In the genomic region with DNA sequence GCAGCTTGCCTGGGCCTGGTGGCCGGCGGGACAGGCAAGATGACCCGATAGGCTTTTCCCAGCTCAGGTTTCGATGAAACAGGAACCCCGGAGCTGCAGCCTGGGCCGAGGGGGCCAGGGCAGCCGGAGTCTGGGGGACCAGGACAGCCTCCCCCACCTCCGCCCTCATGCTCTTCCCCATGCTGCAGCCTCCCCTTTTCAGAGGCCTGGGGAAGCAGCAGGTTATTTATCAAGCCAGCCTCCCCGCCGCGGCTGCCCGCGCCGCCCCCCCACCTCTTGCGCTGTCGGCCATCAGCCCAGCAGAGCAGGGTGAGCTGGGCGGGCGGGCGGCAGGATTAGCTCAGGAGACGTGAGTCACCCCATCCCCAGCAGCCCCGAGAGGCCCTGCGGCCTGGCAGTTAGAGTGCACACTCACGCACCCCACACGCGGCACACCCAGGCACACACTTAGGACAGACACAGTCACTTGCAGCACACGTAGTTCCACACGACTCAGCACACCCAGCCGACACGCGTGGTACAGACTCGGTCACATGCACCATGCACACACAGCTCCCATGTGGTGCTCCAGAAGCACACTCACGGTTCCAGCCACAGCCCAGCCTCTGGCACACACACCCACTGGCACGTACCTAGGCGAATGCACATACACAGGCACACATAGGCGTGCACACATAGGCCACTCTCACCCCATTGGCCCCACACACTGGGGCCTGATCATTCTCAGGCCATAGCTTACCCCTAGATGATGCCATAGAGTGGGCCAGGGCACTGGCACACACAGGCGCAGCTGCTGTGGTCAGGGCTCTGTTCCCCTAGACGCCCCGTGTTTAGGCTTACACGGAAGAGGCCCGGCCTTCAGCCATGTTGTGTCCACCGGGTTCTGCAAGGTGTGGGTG, we compare ENCODE assay signal across 8 cellular contexts. TPM values are rescaled to one million over a fixed set of nuclear protein-coding genes. Genes with fewer than 3 reads are reported as not detected.
DNase-seq lines count a peak whose midpoint lies in the region; ATAC-seq and TF ChIP-seq lines count a peak whose summit lies in the region.

No MANE protein-coding gene starts in this region.

- H3K36me3 Mint-ChIP-seq in type B pancreatic cell = no peaks in the 10 kb centered on the region

- POLR2A ChIA-PET in PC-9 (lab: Charles Lee; ENCODE audit: unreplicated experiment) = interaction anchor here (0.5 to 1.7 kb wide), 6 partner anchors 9 to 530 kb away, joined by 3 to 10 read pairs (median 4); partner anchors contain the start of gene CXXC5

- H2AFZ ChIP-seq in PC-9 = peak overlapping the region; percentile 66; the same call in 1 of the 2 replicates

- H3K4me3 ChIP-seq in BLaER1 (peak overlapping the region; percentile 58), PC-9 (peak overlapping the region; percentile 52; the same call in 1 of the 2 replicates), duodenal mucosa (ENCODE audit: low read depth in 1 of 2, low read length in 2 of 2) (no peak overlapping the region), mucosa of descending colon (no peak overlapping the region)

- H3K4me3 Mint-ChIP-seq in type B pancreatic cell = peak overlapping the region; percentile 44

- H3K9ac ChIP-seq in BLaER1 (peak overlapping the region; percentile 69), duodenal mucosa (ENCODE audit: low read depth in 1 of 2, low read length in 2 of 2) (no peak overlapping the region)

- H3K27ac ChIP-seq in BLaER1 = peak overlapping the region; percentile 85
- H3K27ac ChIP-seq in PC-9 = peak overlapping the region; percentile 78
- peak overlapping the region; percentile 77 for H3K27ac ChIP-seq in duodenal mucosa (ENCODE audit: low read depth, low read length)

- no peaks in the 10 kb centered on the region for H3K27me3 Mint-ChIP-seq in type B pancreatic cell

- no peaks in the 10 kb centered on the region for H3K9me3 ChIP-seq in BLaER1
- no peaks in the 10 kb centered on the region for H3K9me3 ChIP-seq in PC-9 (ENCODE audit: insufficient read depth, low read depth)
- H3K9me3 ChIP-seq in duodenal mucosa (ENCODE audit: control insufficient read depth in 1 of 2, low read length in 2 of 2) = no peaks in the 10 kb centered on the region
- H3K9me3 ChIP-seq in mucosa of descending colon = no peaks in the 10 kb centered on the region

- peaks cover 84% of the 10 kb centered on the region for H3K79me2 ChIP-seq in PC-9 (ENCODE audit: low read depth)

- peaks cover 31% of the 10 kb centered on the region; the same call in 1 of the 2 replicates for H3F3A ChIP-seq in PC-9 (ENCODE audit: insufficient read depth, low read depth)

- no peaks in the 10 kb centered on the region for H3K9me3 Mint-ChIP-seq in type B pancreatic cell

- CTCF ChIA-PET in PC-9 (lab: Charles Lee) = interaction anchor here (0.6 to 1.2 kb wide), 5 partner anchors 11 to 33 kb away, joined by 3 to 6 read pairs (median 4); partner anchors contain the start of gene CXXC5

- no peaks in the 10 kb centered on the region for H3K27me3 ChIP-seq in BLaER1
- H3K27me3 ChIP-seq in PC-9 (ENCODE audit: insufficient read depth, low read depth) = no peaks in the 10 kb centered on the region
- H3K27me3 ChIP-seq in duodenal mucosa (ENCODE audit: control insufficient read depth in 1 of 2, insufficient read depth in 2 of 2, low read length in 2 of 2) = no peaks in the 10 kb centered on the region

- peak overlapping the region; percentile 72 for H3K27ac Mint-ChIP-seq in type B pancreatic cell

- ATAC-seq in GM21529 (IDR thresholded peaks at IDR 0.05; ENCODE audit: unreplicated experiment) = peak; percentile 33
- peak; percentile 52 for ATAC-seq in mucosa of descending colon

- no peaks in the 10 kb centered on the region for H3K9me2 ChIP-seq in PC-9 (ENCODE audit: insufficient read depth)

- BruUV-seq in PC-9 (replicated peaks; lab: Mats Ljungman, UMichigan) = no TSS peak

- H3K4me1 ChIP-seq in BLaER1 (peaks cover 99% of the 10 kb centered on the region), PC-9 (replicated peaks; ENCODE audit: insufficient read depth) (peaks cover 78% of the 10 kb centered on the region), duodenal mucosa (ENCODE audit: control insufficient read depth in 1 of 2, insufficient read depth in 2 of 2, low read length in 2 of 2) (peaks cover 45 to 48% of the 10 kb centered on the region in 2 donors), mucosa of descending colon (ENCODE audit: low read depth) (peaks cover 47% of the 10 kb centered on the region)

- no peak for TF ChIP-seq CTCF in PC-9 (conservative IDR thresholded peaks at IDR 0.05)
- TF ChIP-seq CTCF in mucosa of descending colon (IDR thresholded peaks at IDR 0.05) = no peak
- TF ChIP-seq CTCF in type B pancreatic cell (conservative IDR thresholded peaks at IDR 0.05) = no peak

- H3K4me2 ChIP-seq in BLaER1 = peak overlapping the region; percentile 93
- H3K4me2 ChIP-seq in PC-9 = peak overlapping the region; percentile 84

- intact Hi-C loops in PC-9 (cut with micrococcal nuclease; ENCODE audit: unreplicated experiment) = loop anchor here (1.0 to 2.0 kb wide), 3 partner anchors 10 to 24 kb away; no protein-coding TSS in a partner anchor
- intact Hi-C loops in mucosa of descending colon (cut with DNase I, micrococcal nuclease) = no loop called here

- H3K4me1 Mint-ChIP-seq in type B pancreatic cell (ENCODE audit: unreplicated experiment) = peaks cover 32% of the 10 kb centered on the region

- peaks cover 97% of the 10 kb centered on the region for H4K20me1 ChIP-seq in BLaER1
- peaks cover 36% of the 10 kb centered on the region for H4K20me1 ChIP-seq in PC-9 (ENCODE audit: insufficient read depth)

- H3K36me3 ChIP-seq in BLaER1 = peaks cover 6% of the 10 kb centered on the region; the same call in 1 of the 2 replicates
- 0 out of 2 replicates have a peak, but pooled peaks cover 3% of the 10 kb centered on the region for H3K36me3 ChIP-seq in PC-9 (ENCODE audit: low read depth)
- peaks cover 0 to 3% of the 10 kb centered on the region in 2 donors for H3K36me3 ChIP-seq in duodenal mucosa (ENCODE audit: control insufficient read depth in 1 of 2, insufficient read depth in 2 of 2, low read length in 2 of 2)
- no peaks in the 10 kb centered on the region for H3K36me3 ChIP-seq in mucosa of descending colon (ENCODE audit: low read depth)

- DNase-seq in PC-9 (peak; percentile 87 to 90), mucosa of descending colon (peak; percentile 59 to 88 (median 70)), type B pancreatic cell (ENCODE audit: extremely low spot score, unreplicated experiment) (no peak)
- no peak for DNase-seq in activated CD4-positive, alpha-beta T cell treated with anti-CD3 and anti-CD28 coated beads, Interleukin-2, amount 50 U/mL, for 48 hours
- DNase-seq in activated T-cell treated with anti-CD3 and anti-CD28 coated beads, Interleukin-2, amount 50 U/mL, for 48 hours = no peak

RNA-seq across cellular contexts. Expression of gene CXXC5, which starts 13.0 kb away (rescaled TPM):
- total RNA-seq in PC-9 (2021) (59.9 and 68.2 TPM in 2 replicates), mucosa of descending colon (10 to 100 TPM; 28.1 to 31.0 (median 28.3) TPM), type B pancreatic cell (ENCODE audit: low replicate concordance) (46.7 and 58.6 TPM in 2 replicates)

Comparison
In these comparisons a context has a peak if more than half of its experiments do, and no peak if none do; other contexts are left out.
1. H3K4me3 ChIP-seq: peak in BLaER1 (single experiment) and PC-9 (single experiment); none in duodenal mucosa (0 of 2) and mucosa of descending colon (single experiment).
2. DNase-seq: peak in PC-9 (2 of 2) and mucosa of descending colon (3 of 3); none in type B pancreatic cell (single experiment), activated CD4-positive, alpha-beta T cell treated with anti-CD3 and anti-CD28 coated beads, Interleukin-2, amount 50 U/mL, for 48 hours (0 of 2) and activated T-cell treated with anti-CD3 and anti-CD28 coated beads, Interleukin-2, amount 50 U/mL, for 48 hours (0 of 2).
3. Peak in every context shown above with its lines, with median percentiles within 50 percentile points of each other: H3K27ac ChIP-seq.